In the genomic region with DNA sequence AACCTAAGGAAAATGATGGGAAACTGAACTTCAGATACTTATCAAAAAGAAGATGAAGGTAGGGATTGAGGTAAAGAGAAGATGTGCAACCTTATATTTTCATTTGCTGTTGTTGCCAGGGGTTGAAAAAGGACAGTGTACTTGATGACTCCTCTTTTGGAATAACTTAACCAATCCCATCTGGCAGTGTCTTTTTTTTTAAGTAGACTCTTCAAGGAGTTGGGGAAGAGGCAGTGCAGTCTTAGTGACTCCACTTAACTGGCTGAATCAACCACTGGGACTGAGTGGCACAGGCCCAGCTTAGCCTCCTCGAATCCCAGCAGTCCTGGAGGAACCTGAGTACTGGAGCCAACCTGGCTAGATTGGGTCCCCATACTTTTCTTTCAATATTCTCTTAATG, we compare ENCODE assay signal across 35 cellular contexts. TPM values are rescaled to one million over a fixed set of nuclear protein-coding genes. Genes with fewer than 3 reads are reported as not detected.
"Had no signal": no experiment of that assay in that cellular context is flagged by ENCODE, and none has a peak within 500 bp of the region (broad histone marks: within the 10 kb centered on the region; RNA-seq: fewer than 3 reads in every experiment).

No MANE protein-coding gene starts in this region.

- H3K27me3 ChIP-seq: ascending aorta, cardiac muscle cell, SJCRH30 had no signal

- H3K27ac ChIP-seq: ascending aorta, cardiac muscle cell, KMS-11, SJCRH30, SK-N-MC, WERI-Rb-1 had no signal

- H3K9me3 Mint-ChIP-seq: central memory CD8-positive, alpha-beta T cell had no signal

- H3K4me1 Mint-ChIP-seq: activated T-helper 17 cell treated with anti-CD3 and anti-CD28 coated beads, Interleukin-2, amount 50 U/mL, for 72 hours; central memory CD8-positive, alpha-beta T cell had no signal

- ATAC-seq: activated CD8-positive, alpha-beta memory T cell treated with anti-CD3 and anti-CD28 coated beads, Interleukin-2, amount 10 ng/mL, durations not matched to agents 7 days and 5 days; activated T-cell treated with anti-CD3 and anti-CD28 coated beads, Interleukin-2, amount 50 U/mL, for 72 hours; activated T-helper 17 cell treated with anti-CD3 and anti-CD28 coated beads, Interleukin-2, amount 50 U/mL, for 72 hours; Panc1 had no signal

- H3K4me3 Mint-ChIP-seq: activated CD4-positive, alpha-beta memory T cell treated with anti-CD3 and anti-CD28 coated beads, Interleukin-2, amount 10 ng/mL, durations not matched to agents 7 days and 5 days; activated CD8-positive, alpha-beta memory T cell treated with anti-CD3 and anti-CD28 coated beads, Interleukin-2, amount 10 ng/mL, durations not matched to agents 7 days and 5 days; activated naive CD8-positive, alpha-beta T cell treated with anti-CD3 and anti-CD28 coated beads for 36 hours; activated T-cell treated with anti-CD3 and anti-CD28 coated beads, Interleukin-2, amount 50 U/mL, for 72 hours; activated T-helper 17 cell treated with anti-CD3 and anti-CD28 coated beads, Interleukin-2, amount 50 U/mL, for 72 hours; central memory CD8-positive, alpha-beta T cell had no signal

- H3K27me3 Mint-ChIP-seq: activated CD4-positive, alpha-beta memory T cell treated with anti-CD3 and anti-CD28 coated beads, Interleukin-2, amount 10 ng/mL, durations not matched to agents 7 days and 5 days; activated CD8-positive, alpha-beta memory T cell treated with anti-CD3 and anti-CD28 coated beads, Interleukin-2, amount 10 ng/mL, durations not matched to agents 7 days and 5 days; activated naive CD8-positive, alpha-beta T cell treated with anti-CD3 and anti-CD28 coated beads for 36 hours; activated T-helper 17 cell treated with anti-CD3 and anti-CD28 coated beads, Interleukin-2, amount 50 U/mL, for 72 hours; central memory CD8-positive, alpha-beta T cell had no signal

- H3K27ac Mint-ChIP-seq: activated CD4-positive, alpha-beta memory T cell treated with anti-CD3 and anti-CD28 coated beads, Interleukin-2, amount 10 ng/mL, durations not matched to agents 7 days and 5 days; activated CD8-positive, alpha-beta memory T cell treated with anti-CD3 and anti-CD28 coated beads, Interleukin-2, amount 10 ng/mL, durations not matched to agents 7 days and 5 days; activated naive CD8-positive, alpha-beta T cell treated with anti-CD3 and anti-CD28 coated beads for 36 hours; activated T-cell treated with anti-CD3 and anti-CD28 coated beads, Interleukin-2, amount 50 U/mL, for 72 hours; activated T-helper 17 cell treated with anti-CD3 and anti-CD28 coated beads, Interleukin-2, amount 50 U/mL, for 72 hours had no signal

- DNase-seq: activated CD4-positive, alpha-beta memory T cell treated with anti-CD3 and anti-CD28 coated beads, Interleukin-2, amount 10 ng/mL, durations not matched to agents 7 days and 5 days; activated CD4-positive, alpha-beta T cell treated with anti-CD3 and anti-CD28 coated beads for 1 hour; activated CD4-positive, alpha-beta T cell treated with anti-CD3 and anti-CD28 coated beads for 48 hours; activated CD4-positive, CD25-positive, alpha-beta regulatory T cell; activated CD8-positive, alpha-beta memory T cell treated with anti-CD3 and anti-CD28 coated beads for 24 hours; activated CD8-positive, alpha-beta memory T cell treated with anti-CD3 and anti-CD28 coated beads, Interleukin-2, amount 10 ng/mL, durations not matched to agents 7 days and 5 days; activated effector memory CD4-positive, alpha-beta T cell treated with anti-CD3 and anti-CD28 coated beads, Interleukin-2, amount 50 U/mL, for 16 hours; activated naive CD4-positive, alpha-beta T cell; activated naive CD4-positive, alpha-beta T cell treated with anti-CD3 and anti-CD28 coated beads, Interleukin-2, amount 50 U/mL, for 16 hours; activated naive CD8-positive, alpha-beta T cell treated with anti-CD3 and anti-CD28 coated beads for 36 hours; activated T-cell treated with anti-CD3 and anti-CD28 coated beads, Interleukin-2, amount 50 U/mL, for 1 hour; activated T-cell treated with anti-CD3 and anti-CD28 coated beads, Interleukin-2, amount 50 U/mL, for 72 hours; amygdala; MM.1S; MV-4-11; NCI-H1092; NCI-H1436 treated with DMSO at 0.1 percent for 48 hours; NCI-H1694 treated with DMSO at 0.1 percent for 48 hours; NCI-H2029; NCI-H2171 treated with DMSO at 0.1 percent for 48 hours; NCI-H2227 treated with DMSO at 0.1 percent for 48 hours; NCI-H446; NCI-H510A treated with DMSO at 0.1 percent for 48 hours; SHP77; SJCRH30; T1000; WERI-Rb-1 had no signal

RNA-seq across cellular contexts. Expression of gene FILIP1L, which starts 27.3 kb away (rescaled TPM):
- total RNA-seq: RPMI7951 had no signal
